In the genomic region with DNA sequence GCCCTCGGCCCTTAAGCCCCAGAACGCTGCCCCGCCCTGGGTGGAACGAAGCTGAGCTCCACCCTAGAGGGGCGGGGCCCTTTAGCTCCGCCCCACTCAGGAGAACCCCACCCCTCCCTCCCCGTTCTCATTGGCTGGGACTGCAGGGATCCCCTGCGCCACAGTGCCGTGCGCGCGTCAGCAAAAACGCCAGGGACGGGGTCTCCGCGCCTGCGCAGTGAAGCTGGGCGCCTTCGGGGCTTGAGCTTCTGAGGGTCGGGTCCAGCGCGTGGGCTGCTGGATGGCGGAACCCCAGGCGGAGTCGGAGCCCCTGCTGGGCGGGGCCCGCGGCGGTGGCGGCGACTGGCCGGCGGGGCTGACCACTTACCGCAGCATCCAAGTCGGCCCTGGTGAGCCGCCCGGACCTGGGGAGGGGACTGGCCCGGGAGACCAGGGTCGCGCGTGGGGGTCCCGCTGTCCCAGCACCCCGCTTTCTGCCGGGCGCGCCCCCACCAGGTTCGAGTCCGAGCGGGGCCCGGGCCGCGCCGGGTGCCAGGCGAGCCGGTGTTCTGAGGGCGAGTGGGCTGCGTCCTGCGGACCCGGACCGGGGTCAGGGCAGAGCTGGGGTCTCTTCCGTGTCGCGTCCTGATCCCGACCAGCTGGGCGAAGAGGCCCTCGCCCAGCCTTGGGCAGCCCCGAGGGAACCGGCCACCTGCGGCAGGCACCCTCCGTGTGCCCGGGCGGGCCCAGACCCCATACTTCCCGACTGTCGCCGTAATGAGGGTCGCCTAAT, we compare ENCODE assay signal across 8 cellular contexts. TPM values are rescaled to one million over a fixed set of nuclear protein-coding genes. Genes with fewer than 3 reads are reported as not detected.
A peak's percentile ranks its signal among the peaks of the same experiment; 100 is the strongest.
DNase-seq lines count a peak whose midpoint lies in the region; ATAC-seq and TF ChIP-seq lines count a peak whose summit lies in the region.

Gene TPCN2 (plus strand): TSS at position 215 of the 772 bp plus-strand sequence. CDS start 66 bp downstream, at position 281.

- in situ Hi-C loops in KBM-7 (cut with MboI; ENCODE audit: low pct_unique_long_range_greater_than_20kb, low sequenced_read_pairs): no loop called here

- peak within 1 kb of the TSS; percentile 90 for H2AFZ ChIP-seq in PC-9

- DNase-seq in DMS153 treated with DMSO at 0.1 percent for 48 hours (lab: John Stamatoyannopoulos, UW; ENCODE audit: unreplicated experiment): peak; percentile 79
- peak; percentile 93 for DNase-seq in KBM-7
- peak; percentile 86 to 91 for DNase-seq in PC-9
- DNase-seq in activated T-cell treated with anti-CD3 and anti-CD28 coated beads, Interleukin-2, amount 50 U/mL, for 1 hour: peak; percentile 91
- peak; percentile 92 for DNase-seq in stimulated activated CD8-positive, alpha-beta memory T cell treated with anti-CD3 and anti-CD28 coated beads, Interleukin-4, amount 100 ng/mL, for 48 hours

- intact Hi-C loops in PC-9 (cut with micrococcal nuclease; ENCODE audit: unreplicated experiment): no loop called here

- H3K4me1 ChIP-seq in PC-9 (replicated peaks; ENCODE audit: insufficient read depth) (peaks cover 12% of the 10 kb centered on the region), esophagus (ENCODE audit: control insufficient read depth in 2 of 2, insufficient read depth in 2 of 2, low read length in 1 of 2) (peaks cover 7 to 18% of the 10 kb centered on the region in 2 donors), mucosa of stomach (ENCODE audit: control insufficient read depth, insufficient read depth, low read length) (peaks cover 17% of the 10 kb centered on the region)

- H3K79me2 ChIP-seq in PC-9 (ENCODE audit: low read depth): peaks cover 20% of the 10 kb centered on the region

- H3K27me3 ChIP-seq in PC-9 (ENCODE audit: insufficient read depth, low read depth): no peaks in the 10 kb centered on the region
- no peaks in the 10 kb centered on the region for H3K27me3 ChIP-seq in esophagus (ENCODE audit: control insufficient read depth in 1 of 2, insufficient read depth in 2 of 2, low read length in 2 of 2)
- H3K27me3 ChIP-seq in mucosa of stomach (ENCODE audit: control insufficient read depth, insufficient read depth, low read length): no peaks in the 10 kb centered on the region

- no peak within 1 kb of the TSS for H3K27ac ChIP-seq in PC-9
- peak within 1 kb of the TSS; percentile 88 to 90 for H3K27ac ChIP-seq in esophagus (ENCODE audit: low read depth in 2 of 2, low read length in 1 of 2)

- no peaks in the 10 kb centered on the region for H3K9me2 ChIP-seq in PC-9 (ENCODE audit: insufficient read depth)

- no TSS peak for BruUV-seq in PC-9 (replicated peaks; lab: Mats Ljungman, UMichigan)

- peaks cover 3% of the 10 kb centered on the region for H4K20me1 ChIP-seq in PC-9 (ENCODE audit: insufficient read depth)

- H3K4me2 ChIP-seq in PC-9: peak within 1 kb of the TSS; percentile 91

- H3F3A ChIP-seq in PC-9 (ENCODE audit: insufficient read depth, low read depth): peaks cover 7% of the 10 kb centered on the region; the same call in 1 of the 2 replicates

- H3K36me3 ChIP-seq in PC-9 (ENCODE audit: low read depth): no peaks in the 10 kb centered on the region
- H3K36me3 ChIP-seq in esophagus (ENCODE audit: control insufficient read depth in 2 of 2, insufficient read depth in 2 of 2, low read length in 1 of 2): peaks cover 0 to 6% of the 10 kb centered on the region in 2 donors
- no peaks in the 10 kb centered on the region for H3K36me3 ChIP-seq in mucosa of stomach (ENCODE audit: control insufficient read depth, insufficient read depth, low read length)

- WGBS in esophagus, 2 donors: 0 to 1% methylated on average over 66 to 76 of the region's 76 CpGs

- no peaks in the 10 kb centered on the region for H3K9me3 ChIP-seq in PC-9 (ENCODE audit: insufficient read depth, low read depth)
- no peaks in the 10 kb centered on the region for H3K9me3 ChIP-seq in esophagus (ENCODE audit: control insufficient read depth in 2 of 2, insufficient read depth in 1 of 2, low read depth in 1 of 2, low read length in 1 of 2)
- H3K9me3 ChIP-seq in mucosa of stomach (ENCODE audit: control insufficient read depth, low read length): no peaks in the 10 kb centered on the region

- peak; percentile 81 for ATAC-seq in GM21619 (IDR thresholded peaks at IDR 0.05; ENCODE audit: unreplicated experiment)

- peak within 1 kb of the TSS; percentile 87 for H3K9ac ChIP-seq in mucosa of stomach (ENCODE audit: low read length)

- TF ChIP-seq CTCF in PC-9 (conservative IDR thresholded peaks at IDR 0.05): no peak

- POLR2A ChIA-PET in PC-9 (lab: Charles Lee; ENCODE audit: unreplicated experiment): interaction anchor here (0.5 to 0.7 kb wide), 12 partner anchors 18 to 1513 kb away, joined by 3 to 40 read pairs (median 4); no protein-coding TSS in a partner anchor

- CTCF ChIA-PET in PC-9 (lab: Charles Lee): interaction anchor here (0.6 to 1.0 kb wide), 3 partner anchors 40 to 635 kb away, joined by 3 to 10 read pairs (median 3); no protein-coding TSS in a partner anchor

- H3K4me3 ChIP-seq in PC-9: peak within 1 kb of the TSS; percentile 82
- peak within 1 kb of the TSS; percentile 87 to 93 for H3K4me3 ChIP-seq in esophagus (ENCODE audit: low read depth in 1 of 2, low read length in 2 of 2)
- H3K4me3 ChIP-seq in mucosa of stomach (ENCODE audit: low read length): peak within 1 kb of the TSS; percentile 80

RNA-seq across cellular contexts. Expression of gene TPCN2, which starts in this region (rescaled TPM):
- total RNA-seq in PC-9 (2021): 24.8 and 26.4 TPM in 2 replicates
- 10 to 100 TPM in 1 of 2 donors, 1 to 10 TPM in 1; 6.5 to 12.1 TPM for polyA plus RNA-seq in esophagus
